1 cellular context compared by ENCODE assay signal in genomic region chr6:27630727-27631613, GRCh38.
TF ChIP-seq lines count a peak whose summit lies in the region.

No MANE protein-coding gene starts in this region.

TF ChIP-seq in HepG2, 621 proteins besides CTCF, POLR2A, EP300 and RAD21 (continued from another document and continues in another):
- TF ChIP-seq ZNF280B (CRISPR knock-in tag; IDR thresholded peaks at IDR 0.05; ENCODE audit: borderline replicate concordance) (peak; percentile 88; the same call in 1 of the 2 replicates), KMT2B (CRISPR knock-in tag; IDR thresholded peaks at IDR 0.05) (peak; percentile 77), NFE2L1 (CRISPR knock-in tag; IDR thresholded peaks at IDR 0.05; ENCODE audit: borderline replicate concordance) (0 out of 2 replicates have a peak, but pooled peaks have one; percentile 51), ATF4 (CRISPR knock-in tag; IDR thresholded peaks at IDR 0.05) (peak in 1 of 2 experiments; percentile 51; a peak in 1 of 4 replicates), SALL1 (CRISPR knock-in tag; IDR thresholded peaks at IDR 0.05) (peak; percentile 97), ZKSCAN8 (CRISPR knock-in tag; IDR thresholded peaks at IDR 0.05; ENCODE audit: borderline replicate concordance) (peak; percentile 92), FOXP1 (IDR thresholded peaks at IDR 0.05) (no peak), FOXP1 (CRISPR knock-in tag; IDR thresholded peaks at IDR 0.05) (peak; percentile 20; the same call in 1 of the 2 replicates), BCLAF1 (IDR thresholded peaks at IDR 0.05) (no peak), PHF5A (CRISPR knock-in tag; IDR thresholded peaks at IDR 0.05; ENCODE audit: low read depth, unreplicated experiment) (no peak), ZFP36L2 (CRISPR knock-in tag; IDR thresholded peaks at IDR 0.05) (0 out of 2 replicates have a peak, but pooled peaks have one; percentile 86), ZHX2 (IDR thresholded peaks at IDR 0.05; ENCODE audit: low read depth) (no peak), ZHX2 (CRISPR knock-in tag; IDR thresholded peaks at IDR 0.05; ENCODE audit: borderline replicate concordance) (0 out of 2 replicates have a peak, but pooled peaks have one; percentile 43), ZNF251 (CRISPR knock-in tag; IDR thresholded peaks at IDR 0.05) (0 out of 2 replicates have a peak, but pooled peaks have one; percentile 63), HNRNPLL (IDR thresholded peaks at IDR 0.05; ENCODE audit: low read depth, low read length, poor library complexity, severe bottlenecking) (peak; percentile 92), HMG20B (CRISPR knock-in tag; conservative IDR thresholded peaks at IDR 0.05) (no peak), ZNF383 (CRISPR knock-in tag; IDR thresholded peaks at IDR 0.05; ENCODE audit: borderline replicate concordance) (no peak), STAG1 (CRISPR knock-in tag; IDR thresholded peaks at IDR 0.05) (no peak), ZSCAN31 (CRISPR knock-in tag; IDR thresholded peaks at IDR 0.05; ENCODE audit: low read depth) (peak; percentile 91), POGK (CRISPR knock-in tag; conservative IDR thresholded peaks at IDR 0.05) (peak; percentile 91), GMEB2 (CRISPR knock-in tag; IDR thresholded peaks at IDR 0.05; ENCODE audit: low read depth) (no peak), SOX13 (IDR thresholded peaks at IDR 0.05) (no peak), SOX13 (CRISPR knock-in tag; conservative IDR thresholded peaks at IDR 0.05 in 1 of 2, IDR thresholded peaks at IDR 0.05 in 1 of 2) (peak in 1 of 2 experiments; percentile 55; a peak in 2 of 4 replicates), ZNF83 (CRISPR knock-in tag; IDR thresholded peaks at IDR 0.05; ENCODE audit: borderline replicate concordance) (peak; percentile 80; the same call in 1 of the 2 replicates), CHCHD3 (CRISPR knock-in tag; IDR thresholded peaks at IDR 0.05) (peak; percentile 41; the same call in 1 of the 2 replicates), POGZ (CRISPR knock-in tag; IDR thresholded peaks at IDR 0.05) (peak; percentile 59; the same call in 1 of the 2 replicates), ZNF557 (CRISPR knock-in tag; IDR thresholded peaks at IDR 0.05) (peak; percentile 92), ZNF354B (CRISPR knock-in tag; IDR thresholded peaks at IDR 0.05) (peak; percentile 84; the same call in 1 of the 2 replicates), SNAPC4 (CRISPR knock-in tag; IDR thresholded peaks at IDR 0.05) (peak; percentile 84), ZNF414 (CRISPR knock-in tag; IDR thresholded peaks at IDR 0.05) (peak; percentile 87), ZNF737 (CRISPR knock-in tag; IDR thresholded peaks at IDR 0.05; ENCODE audit: borderline replicate concordance) (no peak), ZXDC (CRISPR knock-in tag; IDR thresholded peaks at IDR 0.05) (no peak)
